Comparison of ENCODE assay signal across 9 cellular contexts in genomic region chr19:27872370-27872769, GRCh38.
"Had no signal": no experiment of that assay in that cellular context is flagged by ENCODE, and none has a peak within 500 bp of the region (broad histone marks: within the 10 kb centered on the region; RNA-seq: fewer than 3 reads in every experiment).

No MANE protein-coding gene starts in this region.

- H3K4me3 ChIP-seq: GM23338 had no signal

- DNase-seq: H9, HCEC 1CT, HFFc6, KBM-7 had no signal

- H3K4me2 ChIP-seq: GM23338, KMS-11 had no signal

- FAIRE-seq: H1, H54 had no signal

- ATAC-seq: GM23338 had no signal

- H3K27ac ChIP-seq: HL-60, KMS-11 had no signal
